15 cellular contexts compared by ENCODE assay signal in genomic region chr15:68208641-68209240, GRCh38. TPM values are rescaled to one million over a fixed set of nuclear protein-coding genes. Genes with fewer than 3 reads are reported as not detected.
DNase-seq lines count a peak whose midpoint lies in the region; ATAC-seq and TF ChIP-seq lines count a peak whose summit lies in the region.
"Had no signal": no experiment of that assay in that cellular context is flagged by ENCODE, and none has a peak within 500 bp of the region (broad histone marks: within the 10 kb centered on the region; RNA-seq: fewer than 3 reads in every experiment).

No MANE protein-coding gene starts in this region.

- peaks cover 14% of the 10 kb centered on the region for H3K4me1 ChIP-seq in RWPE2 (ENCODE audit: insufficient read depth, poor library complexity, severe bottlenecking)

- no peak for TF ChIP-seq CTCF in RWPE2 (IDR thresholded peaks at IDR 0.05; ENCODE audit: poor library complexity, severe bottlenecking)

- H3K36me3 ChIP-seq in RWPE2 (ENCODE audit: low read depth): no peaks in the 10 kb centered on the region

- no peaks in the 10 kb centered on the region for H3K27me3 ChIP-seq in RWPE2 (ENCODE audit: insufficient read depth, poor library complexity, severe bottlenecking)
- H3K27me3 ChIP-seq: gastroesophageal sphincter, SJSA1 had no signal

- H3K9me3 ChIP-seq in RWPE2 (ENCODE audit: severe bottlenecking): no peaks in the 10 kb centered on the region
- H3K9me3 ChIP-seq: gastroesophageal sphincter, SJSA1 had no signal

- intact Hi-C loops in activated naive CD4-positive, alpha-beta T cell treated with anti-CD3 and anti-CD28 coated beads for 36 hours (cut with micrococcal nuclease): loop anchor here (2.0 kb wide), 1 partner anchor 20 kb away; the partner anchor contains the start of gene CLN6

- no peak overlapping the region for H3K4me3 ChIP-seq in RWPE2 (ENCODE audit: severe bottlenecking)
- H3K4me3 ChIP-seq: gastroesophageal sphincter, SJSA1 had no signal

- no peak for ATAC-seq in RWPE2 (ENCODE audit: low read depth)
- no peak for ATAC-seq in effector memory CD8-positive, alpha-beta T cell (replicated peaks)
- ATAC-seq in stimulated activated naive B cell treated with anti-CD40 and anti-IgM and Interleukin-4, amounts not matched to agents 10 μg/mL and 1 μg/mL and 100 μg/mL, for 72 hours (replicated peaks): peak; percentile 31 to 40
- no peak for ATAC-seq in HG02970 (IDR thresholded peaks at IDR 0.05; ENCODE audit: low FRiP score, unreplicated experiment)
- ATAC-seq: gastroesophageal sphincter had no signal

- H3K4me1 Mint-ChIP-seq in activated naive CD4-positive, alpha-beta T cell treated with anti-CD3 and anti-CD28 coated beads for 36 hours (ENCODE audit: low read depth): peaks cover 27% of the 10 kb centered on the region
- peaks cover 3 to 28% of the 10 kb centered on the region in 2 donors for H3K4me1 Mint-ChIP-seq in effector memory CD8-positive, alpha-beta T cell (ENCODE audit: low read depth in 2 of 2)
- peaks cover 28 to 49% of the 10 kb centered on the region in 2 donors for H3K4me1 Mint-ChIP-seq in stimulated activated naive B cell treated with anti-CD40 and anti-IgM and Interleukin-4, amounts not matched to agents 10 μg/mL and 1 μg/mL and 100 μg/mL, for 72 hours

- H3K4me3 Mint-ChIP-seq in activated naive CD4-positive, alpha-beta T cell treated with anti-CD3 and anti-CD28 coated beads for 36 hours: no peak overlapping the region
- peak overlapping the region in 1 of 2 donors; percentile 63 for H3K4me3 Mint-ChIP-seq in effector memory CD8-positive, alpha-beta T cell
- peak overlapping the region in 1 of 2 donors; percentile 36 for H3K4me3 Mint-ChIP-seq in stimulated activated naive B cell treated with anti-CD40 and anti-IgM and Interleukin-4, amounts not matched to agents 10 μg/mL and 1 μg/mL and 100 μg/mL, for 72 hours

- no peak overlapping the region for H3K27ac ChIP-seq in RWPE2 (ENCODE audit: poor library complexity, severe bottlenecking)
- H3K27ac ChIP-seq: parathyroid adenoma, SJSA1, VCaP had no signal

- peak; percentile 19 for DNase-seq in activated naive CD4-positive, alpha-beta T cell treated with anti-CD3 and anti-CD28 coated beads for 36 hours
- no peak for DNase-seq in activated naive CD4-positive, alpha-beta T cell treated with anti-CD3 and anti-CD28 coated beads, Interleukin-2, amount 50 U/mL, for 16 hours
- DNase-seq in RWPE2 (ENCODE audit: low spot score): peak; percentile 62
- no peak for DNase-seq in effector memory CD8-positive, alpha-beta T cell
- no peak for DNase-seq in stimulated activated naive B cell treated with anti-CD40 and anti-IgM and Interleukin-4, amounts not matched to agents 10 μg/mL and 1 μg/mL and 100 μg/mL, for 72 hours
- no peak for DNase-seq in activated CD4-positive, CD25-positive, alpha-beta regulatory T cell (lab: John Stamatoyannopoulos, UW)
- no peak for DNase-seq in activated gamma-delta T cell treated with Interleukin-2 at 50 U/mL for 16 hours
- DNase-seq: NCI-H1048; NK-92 treated with Interleukin-12 subunit alpha and Interleukin-12 subunit beta, amount 100 ng/mL, for 24 hours; stimulated activated CD4-positive, alpha-beta T cell treated with anti-CD3 and anti-CD28 coated beads, Interleukin-12 subunit alpha, Interleukin-12 subunit beta, amount 100 ng/mL, for 4 hours had no signal

- H3K9me3 Mint-ChIP-seq in activated naive CD4-positive, alpha-beta T cell treated with anti-CD3 and anti-CD28 coated beads for 36 hours: no peaks in the 10 kb centered on the region
- no peaks in the 10 kb centered on the region for H3K9me3 Mint-ChIP-seq in effector memory CD8-positive, alpha-beta T cell
- H3K9me3 Mint-ChIP-seq in stimulated activated naive B cell treated with anti-CD40 and anti-IgM and Interleukin-4, amounts not matched to agents 10 μg/mL and 1 μg/mL and 100 μg/mL, for 72 hours: no peaks in the 10 kb centered on the region

- H3K27me3 Mint-ChIP-seq in activated naive CD4-positive, alpha-beta T cell treated with anti-CD3 and anti-CD28 coated beads for 36 hours (ENCODE audit: low read depth): no peaks in the 10 kb centered on the region
- no peaks in the 10 kb centered on the region for H3K27me3 Mint-ChIP-seq in effector memory CD8-positive, alpha-beta T cell
- no peaks in the 10 kb centered on the region for H3K27me3 Mint-ChIP-seq in stimulated activated naive B cell treated with anti-CD40 and anti-IgM and Interleukin-4, amounts not matched to agents 10 μg/mL and 1 μg/mL and 100 μg/mL, for 72 hours

- H3K27ac Mint-ChIP-seq in activated naive CD4-positive, alpha-beta T cell treated with anti-CD3 and anti-CD28 coated beads for 36 hours: peak overlapping the region; percentile 30
- peak overlapping the region; percentile 69 to 75 for H3K27ac Mint-ChIP-seq in effector memory CD8-positive, alpha-beta T cell
- H3K27ac Mint-ChIP-seq in stimulated activated naive B cell treated with anti-CD40 and anti-IgM and Interleukin-4, amounts not matched to agents 10 μg/mL and 1 μg/mL and 100 μg/mL, for 72 hours: peak overlapping the region; percentile 60

- peaks cover 17% of the 10 kb centered on the region for H3K36me3 Mint-ChIP-seq in activated naive CD4-positive, alpha-beta T cell treated with anti-CD3 and anti-CD28 coated beads for 36 hours (ENCODE audit: low read depth)
- peaks cover 8% of the 10 kb centered on the region for H3K36me3 Mint-ChIP-seq in effector memory CD8-positive, alpha-beta T cell (ENCODE audit: insufficient read depth)
- H3K36me3 Mint-ChIP-seq in stimulated activated naive B cell treated with anti-CD40 and anti-IgM and Interleukin-4, amounts not matched to agents 10 μg/mL and 1 μg/mL and 100 μg/mL, for 72 hours: peaks cover 39 to 57% of the 10 kb centered on the region in 2 donors

- CTCF ChIA-PET in activated naive CD4-positive, alpha-beta T cell treated with anti-CD3 and anti-CD28 coated beads for 36 hours (lab: Charles Lee): interaction anchor here (1.6 kb wide), 1 partner anchor 345 kb away, joined by 4 read pairs; no protein-coding TSS in a partner anchor

RNA-seq across cellular contexts. Expression of gene CALML4, which starts 3.6 kb away (rescaled TPM):
- 10 to 100 TPM in 1 of 2 experiments, 1 to 10 TPM in 1; 8.5 to 11.4 TPM for total RNA-seq in activated naive CD4-positive, alpha-beta T cell treated with anti-CD3 and anti-CD28 coated beads for 36 hours

RNA-seq across cellular contexts. Expression of gene CLN6, which starts 20.8 kb away (rescaled TPM):
- 10 to 100 TPM; 30.5 to 34.2 TPM for total RNA-seq in activated naive CD4-positive, alpha-beta T cell treated with anti-CD3 and anti-CD28 coated beads for 36 hours

Comparison
In these comparisons a context has a peak if more than half of its experiments do, and no peak if none do; other contexts are left out.
1. DNase-seq: peak in activated naive CD4-positive, alpha-beta T cell treated with anti-CD3 and anti-CD28 coated beads for 36 hours (single experiment) and RWPE2 (single experiment); none in activated naive CD4-positive, alpha-beta T cell treated with anti-CD3 and anti-CD28 coated beads, Interleukin-2, amount 50 U/mL, for 16 hours (single experiment), effector memory CD8-positive, alpha-beta T cell (0 of 3), stimulated activated naive B cell treated with anti-CD40 and anti-IgM and Interleukin-4, amounts not matched to agents 10 μg/mL and 1 μg/mL and 100 μg/mL, for 72 hours (single experiment), activated CD4-positive, CD25-positive, alpha-beta regulatory T cell (0 of 4) and activated gamma-delta T cell treated with Interleukin-2 at 50 U/mL for 16 hours (single experiment).
2. ATAC-seq: peak in stimulated activated naive B cell treated with anti-CD40 and anti-IgM and Interleukin-4, amounts not matched to agents 10 μg/mL and 1 μg/mL and 100 μg/mL, for 72 hours (2 of 2); none in RWPE2 (single experiment), effector memory CD8-positive, alpha-beta T cell (single experiment) and HG02970 (single experiment).
3. Peak in every context shown above with its lines, with median percentiles within 50 percentile points of each other: H3K27ac Mint-ChIP-seq.